Comparison of ENCODE assay signal across 9 cellular contexts in genomic region chr1:41474490-41475271, GRCh38. TPM values are rescaled to one million over a fixed set of nuclear protein-coding genes. Genes with fewer than 3 reads are reported as not detected.
DNase-seq lines count a peak whose midpoint lies in the region; TF ChIP-seq lines count a peak whose summit lies in the region.
"Had no signal": no experiment of that assay in that cellular context is flagged by ENCODE, and none has a peak within 500 bp of the region (broad histone marks: within the 10 kb centered on the region; RNA-seq: fewer than 3 reads in every experiment).

No MANE protein-coding gene starts in this region.

- H3K9me3 Mint-ChIP-seq in endodermal cell (no peaks in the 10 kb centered on the region), type B pancreatic cell (no peaks in the 10 kb centered on the region)

- H3K9me3 ChIP-seq in endodermal cell (ENCODE audit: control insufficient read depth, low read length), result no peaks in the 10 kb centered on the region
- no peaks in the 10 kb centered on the region for H3K9me3 ChIP-seq in muscle layer of colon (ENCODE audit: low read length)

- no peaks in the 10 kb centered on the region for H3K27me3 ChIP-seq in endodermal cell (ENCODE audit: control insufficient read depth, insufficient read depth, low read length, poor library complexity, severe bottlenecking)
- no peaks in the 10 kb centered on the region for H3K27me3 ChIP-seq in muscle layer of colon (ENCODE audit: control insufficient read depth in 1 of 2, insufficient read depth in 2 of 2, low read length in 2 of 2)

- H3K4me1 ChIP-seq in endodermal cell (ENCODE audit: control insufficient read depth, insufficient read depth, low read length) (no peaks in the 10 kb centered on the region), muscle layer of colon (ENCODE audit: insufficient read depth, low read length) (peaks cover 44% of the 10 kb centered on the region)

- peaks cover 1% of the 10 kb centered on the region for H3K27me3 Mint-ChIP-seq in endodermal cell (ENCODE audit: insufficient read depth)
- H3K27me3 Mint-ChIP-seq in type B pancreatic cell, result no peaks in the 10 kb centered on the region

- TF ChIP-seq CTCF in endodermal cell (conservative IDR thresholded peaks at IDR 0.05) (no peak), type B pancreatic cell (conservative IDR thresholded peaks at IDR 0.05) (no peak)

- H3K36me3 ChIP-seq in endodermal cell (ENCODE audit: control insufficient read depth, insufficient read depth, low read length) (no peaks in the 10 kb centered on the region), muscle layer of colon (ENCODE audit: insufficient read depth, low read length) (no peaks in the 10 kb centered on the region)

- no peak overlapping the region for H3K4me3 ChIP-seq in endodermal cell (ENCODE audit: low read length)
- no peak overlapping the region for H3K4me3 ChIP-seq in muscle layer of colon (ENCODE audit: low read depth in 1 of 2, low read length in 2 of 2)

- WGBS in endodermal cell (ENCODE audit: insufficient coverage in 1 of 2, insufficient read length in 1 of 2), 2 experiments, result 79 to 86% methylated on average over 10 to 17 of the region's 17 CpGs

- no peaks in the 10 kb centered on the region for H3K36me3 Mint-ChIP-seq in endodermal cell (ENCODE audit: low read depth)
- no peaks in the 10 kb centered on the region for H3K36me3 Mint-ChIP-seq in type B pancreatic cell

- peak overlapping the region; percentile 7 for H3K27ac Mint-ChIP-seq in endodermal cell
- peak overlapping the region; percentile 97 for H3K27ac Mint-ChIP-seq in type B pancreatic cell

- DNase-seq in NCI-H2171 (lab: John Stamatoyannopoulos, UW) (peak; percentile 37), endodermal cell (peak; percentile 63), type B pancreatic cell (ENCODE audit: extremely low spot score, unreplicated experiment) (no peak), dedifferentiated amniotic fluid mesenchymal stem cell (ENCODE audit: extremely low spot score) (no peak), SIG-M5 treated with dmso at 0.1 percent for 504 hours (lab: John Stamatoyannopoulos, UW; ENCODE audit: unreplicated experiment) (no peak)
- no peak for DNase-seq in activated CD8-positive, alpha-beta memory T cell treated with anti-CD3 and anti-CD28 coated beads for 24 hours
- DNase-seq: activated CD4-positive, CD25-positive, alpha-beta regulatory T cell had no signal

- H3K4me1 Mint-ChIP-seq in endodermal cell (no peaks in the 10 kb centered on the region), type B pancreatic cell (ENCODE audit: unreplicated experiment) (peaks cover 28% of the 10 kb centered on the region)

- H3K4me3 Mint-ChIP-seq in endodermal cell (no peak overlapping the region), type B pancreatic cell (peak overlapping the region; percentile 41)

- H3K27ac ChIP-seq in endodermal cell (ENCODE audit: low read depth, low read length) (peak overlapping the region; percentile 11), muscle layer of colon (ENCODE audit: low read depth, low read length) (peak overlapping the region; percentile 95)

- H3K9ac ChIP-seq in endodermal cell (ENCODE audit: extremely low read depth, low read length, poor library complexity, severe bottlenecking), result no peak overlapping the region
- H3K9ac ChIP-seq in muscle layer of colon (ENCODE audit: low read length), result peak overlapping the region; percentile 28

RNA-seq across cellular contexts. Expression of gene EDN2, which starts 9.8 kb away (rescaled TPM):
- total RNA-seq in endodermal cell, result not detected
- polyA plus RNA-seq in endodermal cell (2013, experiment 1 of 2), result 0.18 TPM
- not detected for polyA plus RNA-seq in endodermal cell (2013, experiment 2 of 2)
- total RNA-seq in type B pancreatic cell (ENCODE audit: low replicate concordance), result 0.24 and 1.0 TPM in 2 replicates
- total RNA-seq: NCI-H460 had no signal

Comparison
In these comparisons a context has a peak if more than half of its experiments do, and no peak if none do; other contexts are left out.
1. DNase-seq: peak in NCI-H2171 (single experiment) and endodermal cell (single experiment); none in type B pancreatic cell (single experiment), activated CD8-positive, alpha-beta memory T cell treated with anti-CD3 and anti-CD28 coated beads for 24 hours (single experiment), dedifferentiated amniotic fluid mesenchymal stem cell (single experiment) and SIG-M5 treated with dmso at 0.1 percent for 504 hours (single experiment).